ENCODE assay signal across 18 cellular contexts in genomic region chr14:33646692-33647260, GRCh38.
A peak's percentile ranks its signal among the peaks of the same experiment; 100 is the strongest.
DNase-seq lines count a peak whose midpoint lies in the region; ATAC-seq, FAIRE-seq and TF ChIP-seq lines count a peak whose summit lies in the region.
"Had no signal": no experiment of that assay in that cellular context is flagged by ENCODE, and none has a peak within 500 bp of the region (broad histone marks: within the 10 kb centered on the region; RNA-seq: fewer than 3 reads in every experiment).

No MANE protein-coding gene starts in this region.

- H3K4me2 ChIP-seq in astrocyte (ENCODE audit: low read length): peak overlapping the region; percentile 63
- H3K4me2 ChIP-seq: A549 had no signal

- H2AFZ ChIP-seq in ACC112 (ENCODE audit: low read length, unreplicated experiment): no peak overlapping the region
- H2AFZ ChIP-seq in astrocyte (ENCODE audit: low read depth, low read length): no peak overlapping the region

- no peaks in the 10 kb centered on the region for H4K20me1 ChIP-seq in astrocyte (ENCODE audit: insufficient read depth, low read length)

- H3K9me3 ChIP-seq in astrocyte (ENCODE audit: insufficient read depth, low read depth, low read length) (no peaks in the 10 kb centered on the region), kidney (ENCODE audit: control insufficient read depth in 1 of 2, low read length in 2 of 2) (no peaks in the 10 kb centered on the region), esophagus muscularis mucosa (no peaks in the 10 kb centered on the region)
- H3K9me3 ChIP-seq: A549, neutrophil, tibial artery had no signal

- no peaks in the 10 kb centered on the region for H3K36me3 Mint-ChIP-seq in astrocyte (ENCODE audit: low read depth, unreplicated experiment)

- H3K36me3 ChIP-seq in ACC112 (ENCODE audit: insufficient read depth, low read length) (no peaks in the 10 kb centered on the region), astrocyte (ENCODE audit: insufficient read depth, low read length) (no peaks in the 10 kb centered on the region), kidney (ENCODE audit: control insufficient read depth in 1 of 2, insufficient read depth in 2 of 2, low read length in 2 of 2) (no peaks in the 10 kb centered on the region), esophagus muscularis mucosa (no peaks in the 10 kb centered on the region)
- H3K36me3 ChIP-seq: neutrophil, tibial artery had no signal

- no peak for TF ChIP-seq CTCF in astrocyte (IDR thresholded peaks at IDR 0.05; ENCODE audit: insufficient read depth, low read depth, low read length)
- TF ChIP-seq CTCF in kidney (IDR thresholded peaks at IDR 0.05; ENCODE audit: borderline replicate concordance, extremely low read depth, insufficient read depth): no peak
- no peak for TF ChIP-seq CTCF in esophagus muscularis mucosa (IDR thresholded peaks at IDR 0.05)

- H3K4me1 Mint-ChIP-seq in astrocyte (ENCODE audit: low read depth, unreplicated experiment): peaks cover 26% of the 10 kb centered on the region

- H3K27me3 ChIP-seq in ACC112 (ENCODE audit: insufficient read depth, low read length) (no peaks in the 10 kb centered on the region), astrocyte (ENCODE audit: insufficient read depth, low read length) (no peaks in the 10 kb centered on the region), esophagus muscularis mucosa (no peaks in the 10 kb centered on the region)
- H3K27me3 ChIP-seq: neutrophil, tibial artery had no signal

- 88% methylated on average over 2 of the region's 2 CpGs for WGBS in esophagus muscularis mucosa

- peak overlapping the region; percentile 91 for H3K27ac ChIP-seq in ACC112 (ENCODE audit: low read depth, low read length)
- H3K27ac ChIP-seq in astrocyte (ENCODE audit: low read depth, low read length): peak overlapping the region; percentile 91
- no peak overlapping the region for H3K27ac ChIP-seq in kidney (ENCODE audit: low read depth in 2 of 2, low read length in 2 of 2)
- H3K27ac ChIP-seq in esophagus muscularis mucosa (replicated peaks in 1 of 4): no peak overlapping the region
- H3K27ac ChIP-seq: A549, neutrophil, tibial artery had no signal

- H3K4me3 ChIP-seq in ACC112 (ENCODE audit: low read depth, low read length) (peak overlapping the region; percentile 25), astrocyte (ENCODE audit: insufficient read depth, low read depth, low read length) (no peak overlapping the region), kidney (ENCODE audit: low read length in 2 of 2) (no peak overlapping the region), esophagus muscularis mucosa (no peak overlapping the region)
- H3K4me3 ChIP-seq: A549, tibial artery had no signal

- intact Hi-C loops in kidney (cut with DNase I): no loop called here
- intact Hi-C loops in esophagus muscularis mucosa (cut with DNase I): no loop called here

- peak; percentile 34 for DNase-seq in HS-5 (ENCODE audit: low read depth)
- peak; percentile 91 for DNase-seq in astrocyte (ENCODE audit: low read depth)
- peak; percentile 68 for DNase-seq in glomerular visceral epithelial cell (ENCODE audit: extremely low spot score)
- no peak for DNase-seq in kidney
- no peak for DNase-seq in esophagus muscularis mucosa (ENCODE audit: extremely low spot score)
- DNase-seq: activated T-cell treated with anti-CD3 and anti-CD28 coated beads, Interleukin-2, amount 50 U/mL, for 24 hours; anterior cingulate cortex; DMS153; effector memory CD8-positive, alpha-beta T cell; MM.1S; NCI-H2171; tibial artery had no signal

- H3K4me1 ChIP-seq in ACC112 (ENCODE audit: control insufficient read depth, insufficient read depth, low read length, unreplicated experiment): peaks cover 37% of the 10 kb centered on the region
- peaks cover 45% of the 10 kb centered on the region for H3K4me1 ChIP-seq in astrocyte (ENCODE audit: insufficient read depth, low read length)
- H3K4me1 ChIP-seq in kidney (ENCODE audit: control insufficient read depth in 1 of 2, insufficient read depth in 1 of 2, low read depth in 1 of 2, low read length in 2 of 2): no peaks in the 10 kb centered on the region
- no peaks in the 10 kb centered on the region for H3K4me1 ChIP-seq in esophagus muscularis mucosa
- H3K4me1 ChIP-seq: A549 had no signal

- peaks cover 2% of the 10 kb centered on the region for H3K27me3 Mint-ChIP-seq in astrocyte (ENCODE audit: low read depth, unreplicated experiment)
- H3K27me3 Mint-ChIP-seq: effector memory CD8-positive, alpha-beta T cell had no signal

- no peak for ATAC-seq in GM21723 (IDR thresholded peaks at IDR 0.05; ENCODE audit: unreplicated experiment)
- no peak for ATAC-seq in GM18909 (IDR thresholded peaks at IDR 0.05; ENCODE audit: poor library complexity, unreplicated experiment)
- ATAC-seq: activated CD4-positive, CD25-positive, alpha-beta regulatory T cell treated with anti-CD3 and anti-CD28 coated beads, Interleukin-2, amount 50 U/mL, for 24 hours; effector memory CD8-positive, alpha-beta T cell had no signal

- FAIRE-seq in astrocyte (lab: Jason Lieb, UNC) (peak; percentile 92), kidney (lab: Jason Lieb, UNC) (no peak)
- FAIRE-seq: A549 had no signal

- H3K9me3 Mint-ChIP-seq in astrocyte (ENCODE audit: unreplicated experiment): no peaks in the 10 kb centered on the region
- H3K9me3 Mint-ChIP-seq: activated T-cell treated with anti-CD3 and anti-CD28 coated beads, Interleukin-2, amount 50 U/mL, for 24 hours had no signal

- no peaks in the 10 kb centered on the region for H3K79me2 ChIP-seq in ACC112 (ENCODE audit: control insufficient read depth, insufficient read depth, low read length, unreplicated experiment)
- no peaks in the 10 kb centered on the region for H3K79me2 ChIP-seq in astrocyte (ENCODE audit: insufficient read depth, low read length)

- H3K9ac ChIP-seq in astrocyte (ENCODE audit: low read length) (peak overlapping the region; percentile 64), kidney (ENCODE audit: low read length in 2 of 2) (no peak overlapping the region)

- no peak overlapping the region for H3K4me3 Mint-ChIP-seq in astrocyte (ENCODE audit: unreplicated experiment)
- H3K4me3 Mint-ChIP-seq: activated T-cell treated with anti-CD3 and anti-CD28 coated beads, Interleukin-2, amount 50 U/mL, for 24 hours; effector memory CD8-positive, alpha-beta T cell had no signal

- H3K27ac Mint-ChIP-seq in astrocyte (ENCODE audit: unreplicated experiment): peak overlapping the region; percentile 83
- H3K27ac Mint-ChIP-seq: activated T-cell treated with anti-CD3 and anti-CD28 coated beads, Interleukin-2, amount 50 U/mL, for 24 hours; effector memory CD8-positive, alpha-beta T cell had no signal

- no peak for TF ChIP-seq EP300 in esophagus muscularis mucosa (IDR thresholded peaks at IDR 0.05)

- TF ChIP-seq POLR2A in esophagus muscularis mucosa (IDR thresholded peaks at IDR 0.05; ENCODE audit: low read depth): no peak

Comparison
In these comparisons a context has a peak if more than half of its experiments do, and no peak if none do; other contexts are left out.
1. H3K27ac ChIP-seq: peak in ACC112 (single experiment) and astrocyte (single experiment); none in kidney (0 of 2) and esophagus muscularis mucosa (0 of 4).
2. DNase-seq: peak in HS-5 (single experiment), astrocyte (single experiment) and glomerular visceral epithelial cell (single experiment); none in kidney (single experiment) and esophagus muscularis mucosa (single experiment).